Comparison of ENCODE assay signal across 8 cellular contexts in genomic region chr12:106753526-106753925, GRCh38. TPM values are rescaled to one million over a fixed set of nuclear protein-coding genes. Genes with fewer than 3 reads are reported as not detected.
DNase-seq lines count a peak whose midpoint lies in the region; ATAC-seq and TF ChIP-seq lines count a peak whose summit lies in the region.

No MANE protein-coding gene starts in this region.

- TF ChIP-seq CTCF in GM12864 (IDR thresholded peaks at IDR 0.05; ENCODE audit: low read depth, low read length, missing control alignments): no peak
- no peak for TF ChIP-seq CTCF in NB4 (IDR thresholded peaks at IDR 0.05; ENCODE audit: low read depth, low read length)

- H3K4me3 ChIP-seq in GM12864 (ENCODE audit: low read depth, low read length) (no peak overlapping the region), NB4 (ENCODE audit: low read depth, low read length) (no peak overlapping the region)

- DNase-seq in GM12864 (ENCODE audit: low read depth) (peak; percentile 78), NB4 (ENCODE audit: low read depth) (peak; percentile 31), LoVo (ENCODE audit: low spot score) (no peak), G401 (ENCODE audit: low spot score) (no peak), KG1 (lab: John Stamatoyannopoulos, UW) (no peak)
- DNase-seq in activated effector memory CD4-positive, alpha-beta T cell treated with Interleukin-2 at 50 U/mL for 16 hours: peak; percentile 43
- peak; percentile 31 for DNase-seq in stimulated activated naive CD4-positive, alpha-beta T cell treated with Interleukin-2 at 50 U/mL for 16 hours (lab: John Stamatoyannopoulos, UW)

- no peak for TF ChIP-seq POLR2A in NB4 (IDR thresholded peaks at IDR 0.05; ENCODE audit: extremely low read depth, insufficient read length)

- in situ Hi-C loops in G401 (cut with HindIII; ENCODE audit: low sequenced_read_pairs): no loop called here

- peak; percentile 100 for ATAC-seq in GM21723 (IDR thresholded peaks at IDR 0.05; ENCODE audit: unreplicated experiment)

RNA-seq across cellular contexts. Expression of gene RIC8B, which starts 21.0 kb away (rescaled TPM):
- total RNA-seq in G401 (2014; rRNA removed; shearing (Covaris generic)): 19.4 and 19.8 TPM in 2 replicates

Comparison
In these comparisons a context has a peak if more than half of its experiments do, and no peak if none do; other contexts are left out.
1. DNase-seq: peak in GM12864 (single experiment), NB4 (single experiment), activated effector memory CD4-positive, alpha-beta T cell treated with Interleukin-2 at 50 U/mL for 16 hours (single experiment) and stimulated activated naive CD4-positive, alpha-beta T cell treated with Interleukin-2 at 50 U/mL for 16 hours (single experiment); none in LoVo (single experiment), G401 (single experiment) and KG1 (single experiment).